Comparison of ENCODE assay signal across 1 cellular context in the genomic region with DNA sequence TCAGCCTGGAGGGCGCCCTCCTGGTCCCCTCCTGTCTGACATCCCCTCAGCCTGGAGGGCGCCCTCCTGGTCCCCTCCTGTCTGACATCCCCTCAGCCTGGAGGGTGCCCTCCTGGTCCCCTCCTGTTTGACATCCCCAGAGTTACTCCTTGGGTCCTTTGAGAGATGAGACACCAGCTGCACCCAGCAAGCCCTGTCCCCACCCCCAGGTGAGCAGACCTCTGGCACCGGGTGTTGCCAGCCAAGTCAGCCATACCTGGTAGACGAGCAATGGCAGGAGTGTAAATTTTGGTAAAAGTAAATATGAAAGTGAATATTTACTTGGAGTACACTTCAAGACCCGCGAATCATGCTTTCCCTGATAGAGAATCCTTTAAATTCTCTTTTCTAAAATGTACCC.
TF ChIP-seq lines count a peak whose summit lies in the region.

No MANE protein-coding gene starts in this region.

TF ChIP-seq in HepG2, 621 proteins besides CTCF, POLR2A, EP300 and RAD21:
- TF ChIP-seq PHF5A (CRISPR knock-in tag; IDR thresholded peaks at IDR 0.05; ENCODE audit: low read depth, unreplicated experiment), result no peak
- no peak for TF ChIP-seq ZNF776 (CRISPR knock-in tag; IDR thresholded peaks at IDR 0.05)
- TF ChIP-seq ELK4 (CRISPR knock-in tag; IDR thresholded peaks at IDR 0.05; ENCODE audit: borderline replicate concordance), result no peak
- TF ChIP-seq, protein P1, sequence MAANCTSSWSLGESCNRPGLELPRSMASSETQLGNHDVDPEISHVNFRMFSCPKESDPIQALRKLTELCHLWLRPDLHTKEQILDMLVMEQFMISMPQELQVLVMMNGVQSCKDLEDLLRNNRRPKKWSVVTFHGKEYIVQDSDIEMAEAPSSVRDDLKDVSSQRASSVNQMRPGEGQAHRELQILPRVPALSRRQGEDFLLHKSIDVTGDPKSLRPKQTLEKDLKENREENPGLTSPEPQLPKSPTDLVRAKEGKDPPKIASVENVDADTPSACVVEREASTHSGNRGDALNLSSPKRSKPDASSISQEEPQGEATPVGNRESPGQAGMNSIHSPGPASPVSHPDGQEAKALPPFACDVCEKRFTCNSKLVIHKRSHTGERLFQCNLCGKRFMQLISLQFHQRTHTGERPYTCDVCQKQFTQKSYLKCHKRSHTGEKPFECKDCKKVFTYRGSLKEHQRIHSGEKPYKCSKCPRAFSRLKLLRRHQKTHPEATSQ (CRISPR knock-in tag; IDR thresholded peaks at IDR 0.05; ENCODE audit: borderline replicate concordance), result no peak
- TF ChIP-seq AHR (CRISPR knock-in tag; IDR thresholded peaks at IDR 0.05), result no peak
- TF ChIP-seq ZNF567 (CRISPR knock-in tag; IDR thresholded peaks at IDR 0.05; ENCODE audit: borderline replicate concordance), result no peak
- TF ChIP-seq, protein P2, sequence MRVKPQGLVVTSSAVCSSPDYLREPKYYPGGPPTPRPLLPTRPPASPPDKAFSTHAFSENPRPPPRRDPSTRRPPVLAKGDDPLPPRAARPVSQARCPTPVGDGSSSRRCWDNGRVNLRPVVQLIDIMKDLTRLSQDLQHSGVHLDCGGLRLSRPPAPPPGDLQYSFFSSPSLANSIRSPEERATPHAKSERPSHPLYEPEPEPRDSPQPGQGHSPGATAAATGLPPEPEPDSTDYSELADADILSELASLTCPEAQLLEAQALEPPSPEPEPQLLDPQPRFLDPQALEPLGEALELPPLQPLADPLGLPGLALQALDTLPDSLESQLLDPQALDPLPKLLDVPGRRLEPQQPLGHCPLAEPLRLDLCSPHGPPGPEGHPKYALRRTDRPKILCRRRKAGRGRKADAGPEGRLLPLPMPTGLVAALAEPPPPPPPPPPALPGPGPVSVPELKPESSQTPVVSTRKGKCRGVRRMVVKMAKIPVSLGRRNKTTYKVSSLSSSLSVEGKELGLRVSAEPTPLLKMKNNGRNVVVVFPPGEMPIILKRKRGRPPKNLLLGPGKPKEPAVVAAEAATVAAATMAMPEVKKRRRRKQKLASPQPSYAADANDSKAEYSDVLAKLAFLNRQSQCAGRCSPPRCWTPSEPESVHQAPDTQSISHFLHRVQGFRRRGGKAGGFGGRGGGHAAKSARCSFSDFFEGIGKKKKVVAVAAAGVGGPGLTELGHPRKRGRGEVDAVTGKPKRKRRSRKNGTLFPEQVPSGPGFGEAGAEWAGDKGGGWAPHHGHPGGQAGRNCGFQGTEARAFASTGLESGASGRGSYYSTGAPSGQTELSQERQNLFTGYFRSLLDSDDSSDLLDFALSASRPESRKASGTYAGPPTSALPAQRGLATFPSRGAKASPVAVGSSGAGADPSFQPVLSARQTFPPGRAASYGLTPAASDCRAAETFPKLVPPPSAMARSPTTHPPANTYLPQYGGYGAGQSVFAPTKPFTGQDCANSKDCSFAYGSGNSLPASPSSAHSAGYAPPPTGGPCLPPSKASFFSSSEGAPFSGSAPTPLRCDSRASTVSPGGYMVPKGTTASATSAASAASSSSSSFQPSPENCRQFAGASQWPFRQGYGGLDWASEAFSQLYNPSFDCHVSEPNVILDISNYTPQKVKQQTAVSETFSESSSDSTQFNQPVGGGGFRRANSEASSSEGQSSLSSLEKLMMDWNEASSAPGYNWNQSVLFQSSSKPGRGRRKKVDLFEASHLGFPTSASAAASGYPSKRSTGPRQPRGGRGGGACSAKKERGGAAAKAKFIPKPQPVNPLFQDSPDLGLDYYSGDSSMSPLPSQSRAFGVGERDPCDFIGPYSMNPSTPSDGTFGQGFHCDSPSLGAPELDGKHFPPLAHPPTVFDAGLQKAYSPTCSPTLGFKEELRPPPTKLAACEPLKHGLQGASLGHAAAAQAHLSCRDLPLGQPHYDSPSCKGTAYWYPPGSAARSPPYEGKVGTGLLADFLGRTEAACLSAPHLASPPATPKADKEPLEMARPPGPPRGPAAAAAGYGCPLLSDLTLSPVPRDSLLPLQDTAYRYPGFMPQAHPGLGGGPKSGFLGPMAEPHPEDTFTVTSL (CRISPR knock-in tag; IDR thresholded peaks at IDR 0.05; ENCODE audit: borderline replicate concordance), result no peak
- TF ChIP-seq ZNF33A (CRISPR knock-in tag; IDR thresholded peaks at IDR 0.05; ENCODE audit: borderline replicate concordance), result no peak
- no peak for TF ChIP-seq BRCA1 (CRISPR knock-in tag; IDR thresholded peaks at IDR 0.05)
- TF ChIP-seq, protein P3, sequence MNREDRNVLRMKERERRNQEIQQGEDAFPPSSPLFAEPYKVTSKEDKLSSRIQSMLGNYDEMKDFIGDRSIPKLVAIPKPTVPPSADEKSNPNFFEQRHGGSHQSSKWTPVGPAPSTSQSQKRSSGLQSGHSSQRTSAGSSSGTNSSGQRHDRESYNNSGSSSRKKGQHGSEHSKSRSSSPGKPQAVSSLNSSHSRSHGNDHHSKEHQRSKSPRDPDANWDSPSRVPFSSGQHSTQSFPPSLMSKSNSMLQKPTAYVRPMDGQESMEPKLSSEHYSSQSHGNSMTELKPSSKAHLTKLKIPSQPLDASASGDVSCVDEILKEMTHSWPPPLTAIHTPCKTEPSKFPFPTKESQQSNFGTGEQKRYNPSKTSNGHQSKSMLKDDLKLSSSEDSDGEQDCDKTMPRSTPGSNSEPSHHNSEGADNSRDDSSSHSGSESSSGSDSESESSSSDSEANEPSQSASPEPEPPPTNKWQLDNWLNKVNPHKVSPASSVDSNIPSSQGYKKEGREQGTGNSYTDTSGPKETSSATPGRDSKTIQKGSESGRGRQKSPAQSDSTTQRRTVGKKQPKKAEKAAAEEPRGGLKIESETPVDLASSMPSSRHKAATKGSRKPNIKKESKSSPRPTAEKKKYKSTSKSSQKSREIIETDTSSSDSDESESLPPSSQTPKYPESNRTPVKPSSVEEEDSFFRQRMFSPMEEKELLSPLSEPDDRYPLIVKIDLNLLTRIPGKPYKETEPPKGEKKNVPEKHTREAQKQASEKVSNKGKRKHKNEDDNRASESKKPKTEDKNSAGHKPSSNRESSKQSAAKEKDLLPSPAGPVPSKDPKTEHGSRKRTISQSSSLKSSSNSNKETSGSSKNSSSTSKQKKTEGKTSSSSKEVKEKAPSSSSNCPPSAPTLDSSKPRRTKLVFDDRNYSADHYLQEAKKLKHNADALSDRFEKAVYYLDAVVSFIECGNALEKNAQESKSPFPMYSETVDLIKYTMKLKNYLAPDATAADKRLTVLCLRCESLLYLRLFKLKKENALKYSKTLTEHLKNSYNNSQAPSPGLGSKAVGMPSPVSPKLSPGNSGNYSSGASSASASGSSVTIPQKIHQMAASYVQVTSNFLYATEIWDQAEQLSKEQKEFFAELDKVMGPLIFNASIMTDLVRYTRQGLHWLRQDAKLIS (CRISPR knock-in tag; IDR thresholded peaks at IDR 0.05), result no peak
- TF ChIP-seq DBP (CRISPR knock-in tag; IDR thresholded peaks at IDR 0.05; ENCODE audit: not compliant biosample characterization), result no peak
- no peak for TF ChIP-seq TCF12 (IDR thresholded peaks at IDR 0.05)
- TF ChIP-seq TCF12 (CRISPR knock-in tag; IDR thresholded peaks at IDR 0.05), result no peak
- TF ChIP-seq MYNN (CRISPR knock-in tag; IDR thresholded peaks at IDR 0.05; ENCODE audit: low read depth), result no peak
- TF ChIP-seq JUND (CRISPR knock-in tag; IDR thresholded peaks at IDR 0.05), result no peak
- TF ChIP-seq RARG (CRISPR knock-in tag; IDR thresholded peaks at IDR 0.05; ENCODE audit: low read depth), result no peak
- no peak for TF ChIP-seq ZNF816 (CRISPR knock-in tag; IDR thresholded peaks at IDR 0.05; ENCODE audit: borderline replicate concordance)
- no peak for TF ChIP-seq MYPOP (CRISPR knock-in tag; IDR thresholded peaks at IDR 0.05)
